ENCODE assay signal across 28 cellular contexts in the genomic region with DNA sequence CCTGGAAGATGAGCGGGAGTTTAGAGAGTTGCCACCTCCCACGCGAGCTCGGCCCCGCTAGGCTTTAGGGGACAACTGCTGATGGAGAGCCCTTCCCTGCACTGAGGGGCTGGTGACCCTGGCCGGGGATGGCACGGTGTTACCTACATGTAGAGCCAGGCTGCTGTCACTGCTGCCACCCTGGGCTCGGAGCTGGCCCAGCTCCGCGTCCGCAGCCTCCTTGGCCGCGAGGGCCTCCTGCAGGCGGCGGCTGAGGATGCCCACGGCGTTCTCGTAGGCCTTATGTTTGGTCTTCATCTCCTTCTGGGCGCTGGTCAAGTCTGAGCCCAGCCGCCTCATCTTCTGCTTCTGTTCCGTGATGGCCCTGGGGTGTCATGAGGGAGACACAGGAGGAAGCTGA.
"Had no signal": no experiment of that assay in that cellular context is flagged by ENCODE, and none has a peak within 500 bp of the region (broad histone marks: within the 10 kb centered on the region; RNA-seq: fewer than 3 reads in every experiment).

No MANE protein-coding gene starts in this region.

- ATAC-seq: Panc1, T-cell, T-helper 17 cell had no signal

- H3K4me3 Mint-ChIP-seq: activated CD4-positive, alpha-beta T cell treated with anti-CD3 and anti-CD28 coated beads, Interleukin-2, amount 10 ng/mL, durations not matched to agents 7 days and 5 days; activated CD8-positive, alpha-beta T cell treated with anti-CD3 and anti-CD28 coated beads, Interleukin-2, amount 10 ng/mL, durations not matched to agents 7 days and 5 days; activated naive CD4-positive, alpha-beta T cell treated with anti-CD3 and anti-CD28 coated beads, Interleukin-2, amount 50 U/mL, for 24 hours; brain; T-cell; T-helper 17 cell had no signal

- H3K4me1 Mint-ChIP-seq: activated CD4-positive, alpha-beta T cell treated with anti-CD3 and anti-CD28 coated beads, Interleukin-2, amount 10 ng/mL, durations not matched to agents 7 days and 5 days; activated naive CD4-positive, alpha-beta T cell treated with anti-CD3 and anti-CD28 coated beads, Interleukin-2, amount 50 U/mL, for 24 hours; brain had no signal

- H3K9me3 ChIP-seq: MG63, SJSA1, SK-N-SH had no signal

- FAIRE-seq: bronchial epithelial cell had no signal

- H3K27me3 Mint-ChIP-seq: activated CD4-positive, alpha-beta T cell treated with anti-CD3 and anti-CD28 coated beads, Interleukin-2, amount 10 ng/mL, durations not matched to agents 7 days and 5 days; activated naive CD4-positive, alpha-beta T cell treated with anti-CD3 and anti-CD28 coated beads, Interleukin-2, amount 50 U/mL, for 24 hours; T-cell; T-helper 17 cell had no signal

- H3K27ac Mint-ChIP-seq: activated CD4-positive, alpha-beta T cell treated with anti-CD3 and anti-CD28 coated beads, Interleukin-2, amount 10 ng/mL, durations not matched to agents 7 days and 5 days; activated naive CD4-positive, alpha-beta T cell treated with anti-CD3 and anti-CD28 coated beads, Interleukin-2, amount 50 U/mL, for 24 hours; brain; T-cell; T-helper 17 cell had no signal

- H3K9me3 Mint-ChIP-seq: activated CD4-positive, alpha-beta T cell treated with anti-CD3 and anti-CD28 coated beads, Interleukin-2, amount 10 ng/mL, durations not matched to agents 7 days and 5 days; activated naive CD4-positive, alpha-beta T cell treated with anti-CD3 and anti-CD28 coated beads, Interleukin-2, amount 50 U/mL, for 24 hours; brain; T-cell had no signal

- H3K27me3 ChIP-seq: MG63, SJSA1 had no signal

- H3K27ac ChIP-seq: SJSA1 had no signal

- H3K4me2 ChIP-seq: SK-N-SH had no signal

- H3K9ac ChIP-seq: SK-N-SH had no signal

- H3K4me3 ChIP-seq: MG63, SJSA1 had no signal

- H3K4me1 ChIP-seq: SJSA1 had no signal

- DNase-seq: activated CD4-positive, alpha-beta T cell treated with anti-CD3 and anti-CD28 coated beads, Interleukin-2, amount 10 ng/mL, durations not matched to agents 7 days and 5 days; activated CD4-positive, alpha-beta T cell treated with anti-CD3 and anti-CD28 coated beads, Interleukin-2, amount 50 U/mL, for 48 hours; activated CD8-positive, alpha-beta T cell treated with anti-CD3 and anti-CD28 coated beads, Interleukin-2, amount 10 ng/mL, durations not matched to agents 7 days and 5 days; activated effector memory CD4-positive, alpha-beta T cell treated with anti-CD3 and anti-CD28 coated beads, Interleukin-2, amount 50 U/mL, for 16 hours; activated naive CD4-positive, alpha-beta T cell treated with Interleukin-2 at 50 U/mL for 16 hours; activated T-cell treated with anti-CD3 and anti-CD28 coated beads, Interleukin-2, amount 50 U/mL, for 48 hours; anterior cingulate cortex; caudate nucleus; Kasumi-1; KG1; MG63; NCI-H1048; NCI-H1105 treated with DMSO at 0.1 percent for 48 hours; NCI-H1436; NCI-H1694; NCI-H1930; NCI-H2081 treated with DMSO at 0.1 percent for 48 hours; NCI-H345; NCI-H524 treated with DMSO at 0.1 percent for 48 hours; SHP77 treated with DMSO at 0.1 percent for 48 hours; SK-N-SH; T-cell; T-helper 17 cell had no signal
